1 cellular context compared by ENCODE assay signal in the genomic region with DNA sequence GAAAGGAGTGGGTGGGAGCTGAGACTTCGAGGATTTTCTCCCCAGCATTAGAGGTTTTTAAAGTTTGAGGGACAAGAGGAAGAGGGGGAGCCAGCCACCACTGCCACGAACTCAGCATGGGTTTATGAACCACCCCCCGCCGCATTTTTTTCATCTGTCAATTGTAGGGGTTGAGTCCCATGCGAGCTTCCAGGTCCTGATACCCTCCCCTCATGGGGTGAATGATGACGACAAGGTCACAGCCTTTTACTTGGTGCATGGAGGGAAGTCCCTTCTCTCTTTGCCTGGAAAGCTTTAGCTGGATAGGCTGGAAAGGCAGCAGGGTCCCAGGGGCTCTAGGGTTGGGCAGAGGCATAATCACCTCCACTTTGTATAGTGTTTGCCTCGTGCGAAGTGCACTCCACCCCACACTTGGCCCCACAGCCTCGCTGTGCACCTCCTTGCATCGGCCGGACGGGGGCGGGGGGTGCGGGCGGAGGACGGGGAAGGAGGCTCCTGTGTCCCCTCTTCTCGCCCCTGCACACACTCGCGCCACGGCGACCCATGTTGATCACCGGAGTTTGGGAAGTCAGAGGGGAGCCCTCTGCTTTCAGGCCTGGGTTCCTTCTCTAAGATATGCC.
A peak's percentile ranks its signal among the peaks of the same experiment; 100 is the strongest.
TF ChIP-seq lines count a peak whose summit lies in the region.

No MANE protein-coding gene starts in this region.

TF ChIP-seq in H1, 55 proteins besides CTCF, POLR2A, EP300 and RAD21:
- TF ChIP-seq SUZ12 (IDR thresholded peaks at IDR 0.05; ENCODE audit: low read length) (0 out of 2 replicates have a peak, but pooled peaks have one; percentile 28), BCL11A (IDR thresholded peaks at IDR 0.05; ENCODE audit: low read depth in 2 of 2, low read length in 2 of 2) (no peak), CTBP2 (IDR thresholded peaks at IDR 0.05; ENCODE audit: borderline replicate concordance, insufficient read depth, insufficient read length, low read length) (no peak), TAF1 (IDR thresholded peaks at IDR 0.05; ENCODE audit: low read depth, low read length) (no peak), YY1 (IDR thresholded peaks at IDR 0.05; ENCODE audit: low read depth, low read length) (no peak)
- TF ChIP-seq, protein P1, sequence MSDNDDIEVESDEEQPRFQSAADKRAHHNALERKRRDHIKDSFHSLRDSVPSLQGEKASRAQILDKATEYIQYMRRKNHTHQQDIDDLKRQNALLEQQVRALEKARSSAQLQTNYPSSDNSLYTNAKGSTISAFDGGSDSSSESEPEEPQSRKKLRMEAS (IDR thresholded peaks at IDR 0.05), result no peak
